Comparison of ENCODE assay signal across 1 cellular context in genomic region chr2:175167792-175168563, GRCh38.
TF ChIP-seq lines count a peak whose summit lies in the region.

TSS of gene ATF2 (minus strand) at chr2:175168203. CDS start at chr2:175136443, 31,760 bp downstream.

TF ChIP-seq in K562, 482 proteins besides CTCF, POLR2A, EP300 and RAD21 (continued from another document and continues in another):
- TF ChIP-seq SP1 (CRISPR knock-in tag; IDR thresholded peaks at IDR 0.05): peak; percentile 91
- 0 out of 2 replicates have a peak, but pooled peaks have one; percentile 36 for TF ChIP-seq HEY1 (CRISPR knock-in tag; IDR thresholded peaks at IDR 0.05; ENCODE audit: borderline replicate concordance)
- no peak for TF ChIP-seq FOSL1 (tag; conservative IDR thresholded peaks at IDR 0.05)
- TF ChIP-seq, protein P1, sequence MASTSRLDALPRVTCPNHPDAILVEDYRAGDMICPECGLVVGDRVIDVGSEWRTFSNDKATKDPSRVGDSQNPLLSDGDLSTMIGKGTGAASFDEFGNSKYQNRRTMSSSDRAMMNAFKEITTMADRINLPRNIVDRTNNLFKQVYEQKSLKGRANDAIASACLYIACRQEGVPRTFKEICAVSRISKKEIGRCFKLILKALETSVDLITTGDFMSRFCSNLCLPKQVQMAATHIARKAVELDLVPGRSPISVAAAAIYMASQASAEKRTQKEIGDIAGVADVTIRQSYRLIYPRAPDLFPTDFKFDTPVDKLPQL (IDR thresholded peaks at IDR 0.05; ENCODE audit: extremely low read depth, insufficient read length): no peak
- TF ChIP-seq TOE1 (IDR thresholded peaks at IDR 0.05; ENCODE audit: borderline replicate concordance): peak; percentile 88
- peak; percentile 98 for TF ChIP-seq TOE1 (CRISPR knock-in tag; IDR thresholded peaks at IDR 0.05; ENCODE audit: borderline replicate concordance, low read depth)
- no peak for TF ChIP-seq ETS2 (tag; IDR thresholded peaks at IDR 0.05; ENCODE audit: borderline replicate concordance, poor library complexity, severe bottlenecking)
- TF ChIP-seq SRSF9 (IDR thresholded peaks at IDR 0.05; ENCODE audit: borderline replicate concordance, low read depth, low read length): no peak
- no peak for TF ChIP-seq SRSF7 (optimal IDR thresholded peaks at IDR 0.05; ENCODE audit: low read depth, low read length)
- TF ChIP-seq NCOA4 (IDR thresholded peaks at IDR 0.05; ENCODE audit: partially characterized antibody): no peak
- peak; percentile 84 for TF ChIP-seq HNRNPLL (IDR thresholded peaks at IDR 0.05; ENCODE audit: low read depth, low read length, poor library complexity, severe bottlenecking)
- TF ChIP-seq, protein P2, sequence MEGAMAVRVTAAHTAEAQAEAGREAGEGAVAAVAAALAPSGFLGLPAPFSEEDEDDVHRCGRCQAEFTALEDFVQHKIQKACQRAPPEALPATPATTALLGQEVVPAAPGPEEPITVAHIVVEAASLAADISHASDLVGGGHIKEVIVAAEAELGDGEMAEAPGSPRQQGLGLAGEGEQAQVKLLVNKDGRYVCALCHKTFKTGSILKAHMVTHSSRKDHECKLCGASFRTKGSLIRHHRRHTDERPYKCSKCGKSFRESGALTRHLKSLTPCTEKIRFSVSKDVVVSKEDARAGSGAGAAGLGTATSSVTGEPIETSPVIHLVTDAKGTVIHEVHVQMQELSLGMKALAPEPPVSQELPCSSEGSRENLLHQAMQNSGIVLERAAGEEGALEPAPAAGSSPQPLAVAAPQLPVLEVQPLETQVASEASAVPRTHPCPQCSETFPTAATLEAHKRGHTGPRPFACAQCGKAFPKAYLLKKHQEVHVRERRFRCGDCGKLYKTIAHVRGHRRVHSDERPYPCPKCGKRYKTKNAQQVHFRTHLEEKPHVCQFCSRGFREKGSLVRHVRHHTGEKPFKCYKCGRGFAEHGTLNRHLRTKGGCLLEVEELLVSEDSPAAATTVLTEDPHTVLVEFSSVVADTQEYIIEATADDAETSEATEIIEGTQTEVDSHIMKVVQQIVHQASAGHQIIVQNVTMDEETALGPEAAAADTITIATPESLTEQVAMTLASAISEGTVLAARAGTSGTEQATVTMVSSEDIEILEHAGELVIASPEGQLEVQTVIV (CRISPR knock-in tag; IDR thresholded peaks at IDR 0.05; ENCODE audit: borderline replicate concordance): no peak
- TF ChIP-seq ZNF561 (CRISPR knock-in tag; conservative IDR thresholded peaks at IDR 0.05): no peak
- no peak for TF ChIP-seq SP2 (IDR thresholded peaks at IDR 0.05; ENCODE audit: extremely low read depth, low read depth, low read length, poor library complexity, severe bottlenecking)
- TF ChIP-seq ZZZ3 (IDR thresholded peaks at IDR 0.05): peak; percentile 80
- TF ChIP-seq ZNF77 (CRISPR knock-in tag; IDR thresholded peaks at IDR 0.05): no peak
- peak; percentile 87 for TF ChIP-seq RBBP5 (IDR thresholded peaks at IDR 0.05; ENCODE audit: borderline replicate concordance, insufficient read depth, low read length, poor library complexity, severe bottlenecking)
- TF ChIP-seq, protein P3, sequence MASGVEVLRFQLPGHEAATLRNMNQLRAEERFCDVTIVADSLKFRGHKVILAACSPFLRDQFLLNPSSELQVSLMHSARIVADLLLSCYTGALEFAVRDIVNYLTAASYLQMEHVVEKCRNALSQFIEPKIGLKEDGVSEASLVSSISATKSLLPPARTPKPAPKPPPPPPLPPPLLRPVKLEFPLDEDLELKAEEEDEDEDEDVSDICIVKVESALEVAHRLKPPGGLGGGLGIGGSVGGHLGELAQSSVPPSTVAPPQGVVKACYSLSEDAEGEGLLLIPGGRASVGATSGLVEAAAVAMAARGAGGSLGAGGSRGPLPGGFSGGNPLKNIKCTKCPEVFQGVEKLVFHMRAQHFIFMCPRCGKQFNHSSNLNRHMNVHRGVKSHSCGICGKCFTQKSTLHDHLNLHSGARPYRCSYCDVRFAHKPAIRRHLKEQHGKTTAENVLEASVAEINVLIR (CRISPR knock-in tag; IDR thresholded peaks at IDR 0.05): no peak
- TF ChIP-seq MEIS2 (IDR thresholded peaks at IDR 0.05; ENCODE audit: partially characterized antibody): no peak
- TF ChIP-seq BRF1 (IDR thresholded peaks at IDR 0.05; ENCODE audit: borderline replicate concordance, extremely low read depth, insufficient read length): no peak
- TF ChIP-seq HCFC1 (IDR thresholded peaks at IDR 0.05; ENCODE audit: low read depth, low read length): peak; percentile 43; the same call in 1 of the 2 replicates
- TF ChIP-seq, protein P4, sequence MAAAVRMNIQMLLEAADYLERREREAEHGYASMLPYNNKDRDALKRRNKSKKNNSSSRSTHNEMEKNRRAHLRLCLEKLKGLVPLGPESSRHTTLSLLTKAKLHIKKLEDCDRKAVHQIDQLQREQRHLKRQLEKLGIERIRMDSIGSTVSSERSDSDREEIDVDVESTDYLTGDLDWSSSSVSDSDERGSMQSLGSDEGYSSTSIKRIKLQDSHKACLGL (CRISPR knock-in tag; IDR thresholded peaks at IDR 0.05; ENCODE audit: borderline replicate concordance, poor library complexity, severe bottlenecking): no peak
- TF ChIP-seq HBP1 (CRISPR knock-in tag; IDR thresholded peaks at IDR 0.05): 0 out of 2 replicates have a peak, but pooled peaks have one; percentile 46
- TF ChIP-seq HDAC2 (IDR thresholded peaks at IDR 0.05): 0 out of 2 replicates have a peak, but pooled peaks have one; percentile 18
- TF ChIP-seq, protein P5, sequence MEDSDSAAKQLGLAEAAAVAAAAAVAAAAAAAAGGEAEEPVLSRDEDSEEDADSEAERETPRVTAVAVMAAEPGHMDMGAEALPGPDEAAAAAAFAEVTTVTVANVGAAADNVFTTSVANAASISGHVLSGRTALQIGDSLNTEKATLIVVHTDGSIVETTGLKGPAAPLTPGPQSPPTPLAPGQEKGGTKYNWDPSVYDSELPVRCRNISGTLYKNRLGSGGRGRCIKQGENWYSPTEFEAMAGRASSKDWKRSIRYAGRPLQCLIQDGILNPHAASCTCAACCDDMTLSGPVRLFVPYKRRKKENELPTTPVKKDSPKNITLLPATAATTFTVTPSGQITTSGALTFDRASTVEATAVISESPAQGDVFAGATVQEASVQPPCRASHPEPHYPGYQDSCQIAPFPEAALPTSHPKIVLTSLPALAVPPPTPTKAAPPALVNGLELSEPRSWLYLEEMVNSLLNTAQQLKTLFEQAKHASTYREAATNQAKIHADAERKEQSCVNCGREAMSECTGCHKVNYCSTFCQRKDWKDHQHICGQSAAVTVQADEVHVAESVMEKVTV (CRISPR knock-in tag; IDR thresholded peaks at IDR 0.05): no peak; the same call in 1 of the 2 replicates
- TF ChIP-seq SMAD4 (CRISPR knock-in tag; conservative IDR thresholded peaks at IDR 0.05): no peak
- no peak for TF ChIP-seq TCFL5 (CRISPR knock-in tag; conservative IDR thresholded peaks at IDR 0.05)
- 0 out of 2 replicates have a peak, but pooled peaks have one; percentile 66 for TF ChIP-seq LARP7 (IDR thresholded peaks at IDR 0.05)
- TF ChIP-seq ZNF444 (CRISPR knock-in tag; IDR thresholded peaks at IDR 0.05): no peak
- TF ChIP-seq GATAD2A (IDR thresholded peaks at IDR 0.05): 0 out of 2 replicates have a peak, but pooled peaks have one; percentile 0
- TF ChIP-seq EZH2 (IDR thresholded peaks at IDR 0.05; ENCODE audit: borderline replicate concordance, low read depth, low read length): no peak
- no peak for TF ChIP-seq ZNF239 (CRISPR knock-in tag; IDR thresholded peaks at IDR 0.05)
- TF ChIP-seq, protein P6, sequence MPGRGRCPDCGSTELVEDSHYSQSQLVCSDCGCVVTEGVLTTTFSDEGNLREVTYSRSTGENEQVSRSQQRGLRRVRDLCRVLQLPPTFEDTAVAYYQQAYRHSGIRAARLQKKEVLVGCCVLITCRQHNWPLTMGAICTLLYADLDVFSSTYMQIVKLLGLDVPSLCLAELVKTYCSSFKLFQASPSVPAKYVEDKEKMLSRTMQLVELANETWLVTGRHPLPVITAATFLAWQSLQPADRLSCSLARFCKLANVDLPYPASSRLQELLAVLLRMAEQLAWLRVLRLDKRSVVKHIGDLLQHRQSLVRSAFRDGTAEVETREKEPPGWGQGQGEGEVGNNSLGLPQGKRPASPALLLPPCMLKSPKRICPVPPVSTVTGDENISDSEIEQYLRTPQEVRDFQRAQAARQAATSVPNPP (IDR thresholded peaks at IDR 0.05; ENCODE audit: borderline replicate concordance, insufficient read depth, insufficient read length): no peak
- TF ChIP-seq, protein P7, sequence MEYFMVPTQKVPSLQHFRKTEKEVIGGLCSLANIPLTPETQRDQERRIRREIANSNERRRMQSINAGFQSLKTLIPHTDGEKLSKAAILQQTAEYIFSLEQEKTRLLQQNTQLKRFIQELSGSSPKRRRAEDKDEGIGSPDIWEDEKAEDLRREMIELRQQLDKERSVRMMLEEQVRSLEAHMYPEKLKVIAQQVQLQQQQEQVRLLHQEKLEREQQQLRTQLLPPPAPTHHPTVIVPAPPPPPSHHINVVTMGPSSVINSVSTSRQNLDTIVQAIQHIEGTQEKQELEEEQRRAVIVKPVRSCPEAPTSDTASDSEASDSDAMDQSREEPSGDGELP (CRISPR knock-in tag; IDR thresholded peaks at IDR 0.05; ENCODE audit: borderline replicate concordance): peak; percentile 95
- no peak for TF ChIP-seq POLR3G (IDR thresholded peaks at IDR 0.05; ENCODE audit: extremely low read depth, insufficient read length, insufficient replicate concordance)
- TF ChIP-seq JUN (IDR thresholded peaks at IDR 0.05; ENCODE audit: borderline replicate concordance, low read depth, low read length): no peak; the same call in 1 of the 2 replicates
- no peak for TF ChIP-seq JUN (CRISPR knock-in tag; IDR thresholded peaks at IDR 0.05; ENCODE audit: borderline replicate concordance)
- no peak for TF ChIP-seq ZNF124 (CRISPR knock-in tag; IDR thresholded peaks at IDR 0.05)
- TF ChIP-seq ZBTB17 (CRISPR knock-in tag; IDR thresholded peaks at IDR 0.05): peak; percentile 82; the same call in 1 of the 2 replicates
- peak; percentile 81 for TF ChIP-seq ETV5 (CRISPR knock-in tag; IDR thresholded peaks at IDR 0.05; ENCODE audit: low read depth)
- no peak for TF ChIP-seq CEBPG (CRISPR knock-in tag; IDR thresholded peaks at IDR 0.05)
- 0 out of 4 replicates have a peak, but pooled peaks of 1 of the 2 experiments have one; percentile 13 for TF ChIP-seq CEBPG (tag; conservative IDR thresholded peaks at IDR 0.05 in 1 of 2, IDR thresholded peaks at IDR 0.05 in 1 of 2)
- TF ChIP-seq GTF3C2 (IDR thresholded peaks at IDR 0.05; ENCODE audit: borderline replicate concordance, extremely low read depth, insufficient read length): no peak
- peak; percentile 83; the same call in 1 of the 2 replicates for TF ChIP-seq USF2 (CRISPR knock-in tag; IDR thresholded peaks at IDR 0.05)
- 0 out of 2 replicates have a peak, but pooled peaks have one; percentile 19 for TF ChIP-seq ATF3 (IDR thresholded peaks at IDR 0.05)
- no peak for TF ChIP-seq ATF3 (CRISPR knock-in tag; conservative IDR thresholded peaks at IDR 0.05)
- TF ChIP-seq COPS2 (conservative IDR thresholded peaks at IDR 0.05): no peak
- no peak for TF ChIP-seq ZNF695 (CRISPR knock-in tag; IDR thresholded peaks at IDR 0.05)
- TF ChIP-seq MED1 (CRISPR knock-in tag; IDR thresholded peaks at IDR 0.05; ENCODE audit: borderline replicate concordance): no peak
- TF ChIP-seq, protein P8, sequence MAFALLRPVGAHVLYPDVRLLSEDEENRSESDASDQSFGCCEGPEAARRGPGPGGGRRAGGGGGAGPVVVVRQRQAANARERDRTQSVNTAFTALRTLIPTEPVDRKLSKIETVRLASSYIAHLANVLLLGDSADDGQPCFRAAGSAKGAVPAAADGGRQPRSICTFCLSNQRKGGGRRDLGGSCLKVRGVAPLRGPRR (CRISPR knock-in tag; IDR thresholded peaks at IDR 0.05): no peak
- TF ChIP-seq PHB2 (IDR thresholded peaks at IDR 0.05; ENCODE audit: low read depth): 0 out of 2 replicates have a peak, but pooled peaks have one; percentile 64
